In genomic region chr11:111524056-111524455, GRCh38 we compare ENCODE assay signal across 1 cellular context.
TF ChIP-seq lines count a peak whose summit lies in the region.

No MANE protein-coding gene starts in this region.

TF ChIP-seq in IMR-90, 13 proteins besides CTCF, POLR2A, EP300 and RAD21:
- no peak for TF ChIP-seq CHD1 (IDR thresholded peaks at IDR 0.05; ENCODE audit: low read depth, low read length)
- TF ChIP-seq, protein P1, sequence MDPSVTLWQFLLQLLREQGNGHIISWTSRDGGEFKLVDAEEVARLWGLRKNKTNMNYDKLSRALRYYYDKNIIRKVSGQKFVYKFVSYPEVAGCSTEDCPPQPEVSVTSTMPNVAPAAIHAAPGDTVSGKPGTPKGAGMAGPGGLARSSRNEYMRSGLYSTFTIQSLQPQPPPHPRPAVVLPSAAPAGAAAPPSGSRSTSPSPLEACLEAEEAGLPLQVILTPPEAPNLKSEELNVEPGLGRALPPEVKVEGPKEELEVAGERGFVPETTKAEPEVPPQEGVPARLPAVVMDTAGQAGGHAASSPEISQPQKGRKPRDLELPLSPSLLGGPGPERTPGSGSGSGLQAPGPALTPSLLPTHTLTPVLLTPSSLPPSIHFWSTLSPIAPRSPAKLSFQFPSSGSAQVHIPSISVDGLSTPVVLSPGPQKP (IDR thresholded peaks at IDR 0.05; ENCODE audit: borderline replicate concordance, low read depth, low read length) = no peak
- TF ChIP-seq RFX5 (IDR thresholded peaks at IDR 0.05; ENCODE audit: low read depth, low read length) = no peak
- TF ChIP-seq BHLHE40 (IDR thresholded peaks at IDR 0.05; ENCODE audit: low read depth, low read length) = no peak
- TF ChIP-seq MAZ (IDR thresholded peaks at IDR 0.05; ENCODE audit: borderline replicate concordance, low read depth, low read length) = no peak
- no peak for TF ChIP-seq MAFK (IDR thresholded peaks at IDR 0.05; ENCODE audit: low read depth, low read length)
